ENCODE assay signal across 25 cellular contexts in genomic region chr22:46146329-46146728, GRCh38.
"Had no signal": no experiment of that assay in that cellular context is flagged by ENCODE, and none has a peak within 500 bp of the region (broad histone marks: within the 10 kb centered on the region; RNA-seq: fewer than 3 reads in every experiment).

No MANE protein-coding gene starts in this region.

- H3K36me3 ChIP-seq: Peyer's patch, SJCRH30 had no signal

- H3K4me2 ChIP-seq: SK-N-SH had no signal

- H3K9ac ChIP-seq: SK-N-SH had no signal

- H3K9me3 ChIP-seq: Peyer's patch, SJCRH30, SK-N-SH had no signal

- H3K9me3 Mint-ChIP-seq: activated naive CD8-positive, alpha-beta T cell treated with anti-CD3 and anti-CD28 coated beads for 36 hours; activated T-helper 1 cell treated with anti-CD3 and anti-CD28 coated beads, Interleukin-12 subunit alpha, Interleukin-12 subunit beta, Interleukin-2, Interleukin-4 antibody, amounts not matched to agents 30 ng/mL and 10 ng/mL and 1 ng/mL, durations not matched to agents 14 hours and 24 hours and 36 hours; WTC11 had no signal

- H3K36me3 Mint-ChIP-seq: activated naive CD8-positive, alpha-beta T cell treated with anti-CD3 and anti-CD28 coated beads for 36 hours; WTC11 had no signal

- H3K4me3 Mint-ChIP-seq: activated CD8-positive, alpha-beta T cell treated with anti-CD3 and anti-CD28 coated beads, Interleukin-2, amount 10 ng/mL, durations not matched to agents 7 days and 5 days; activated naive CD8-positive, alpha-beta T cell treated with anti-CD3 and anti-CD28 coated beads for 36 hours; activated T-helper 1 cell treated with anti-CD3 and anti-CD28 coated beads, Interleukin-12 subunit alpha, Interleukin-12 subunit beta, Interleukin-2, Interleukin-4 antibody, amounts not matched to agents 30 ng/mL and 10 ng/mL and 1 ng/mL, durations not matched to agents 14 hours and 24 hours and 36 hours; T-helper 17 cell; WTC11 had no signal

- DNase-seq: activated CD4-positive, alpha-beta T cell treated with anti-CD3 and anti-CD28 coated beads for 48 hours; activated CD4-positive, alpha-beta T cell treated with anti-CD3 and anti-CD28 coated beads, Interleukin-2, amount 50 U/mL, for 4 hours; activated CD4-positive, CD25-positive, alpha-beta regulatory T cell treated with anti-CD3 and anti-CD28 coated beads, Interleukin-2, amount 50 U/mL, for 72 hours; activated CD8-positive, alpha-beta memory T cell treated with anti-CD3 and anti-CD28 coated beads, Interleukin-2, amount 50 U/mL, for 48 hours; activated CD8-positive, alpha-beta T cell treated with anti-CD3 and anti-CD28 coated beads, Interleukin-2, amount 10 ng/mL, durations not matched to agents 7 days and 5 days; activated effector memory CD4-positive, alpha-beta T cell treated with anti-CD3 and anti-CD28 coated beads, Interleukin-2, amount 50 U/mL, for 16 hours; activated naive CD4-positive, alpha-beta T cell treated with Interleukin-2 at 50 U/mL for 16 hours; activated naive CD8-positive, alpha-beta T cell treated with anti-CD3 and anti-CD28 coated beads for 36 hours; activated T-cell treated with anti-CD3 and anti-CD28 coated beads, Interleukin-2, amount 50 U/mL, for 1 hour; Karpas-422; MM.1S; NCI-H1105; NCI-H1436; NCI-H1694 treated with DMSO at 0.1 percent for 48 hours; NCI-H2029 treated with DMSO at 0.1 percent for 48 hours; NCI-H510A treated with DMSO at 0.1 percent for 48 hours; NCI-H69; Right ventricle myocardium superior; SJCRH30; SK-N-SH; T-helper 17 cell; T-helper 9 cell had no signal

- ATAC-seq: activated CD8-positive, alpha-beta T cell treated with anti-CD3 and anti-CD28 coated beads, Interleukin-2, amount 10 ng/mL, durations not matched to agents 7 days and 5 days; T-helper 17 cell; WTC11 had no signal

- H3K27ac Mint-ChIP-seq: activated CD8-positive, alpha-beta T cell treated with anti-CD3 and anti-CD28 coated beads, Interleukin-2, amount 10 ng/mL, durations not matched to agents 7 days and 5 days; activated naive CD8-positive, alpha-beta T cell treated with anti-CD3 and anti-CD28 coated beads for 36 hours; activated T-helper 1 cell treated with anti-CD3 and anti-CD28 coated beads, Interleukin-12 subunit alpha, Interleukin-12 subunit beta, Interleukin-2, Interleukin-4 antibody, amounts not matched to agents 30 ng/mL and 10 ng/mL and 1 ng/mL, durations not matched to agents 14 hours and 24 hours and 36 hours; T-helper 17 cell; WTC11 had no signal

- H3K27me3 Mint-ChIP-seq: T-helper 17 cell had no signal

- H3K27ac ChIP-seq: SJCRH30 had no signal

- H3K27me3 ChIP-seq: Peyer's patch had no signal

- H3K4me3 ChIP-seq: Peyer's patch, SJCRH30 had no signal

- H3K4me1 ChIP-seq: SJCRH30 had no signal
